Comparison of ENCODE assay signal across 9 cellular contexts in genomic region chr7:127413962-127414361, GRCh38. TPM values are rescaled to one million over a fixed set of nuclear protein-coding genes. Genes with fewer than 3 reads are reported as not detected.
DNase-seq lines count a peak whose midpoint lies in the region; ATAC-seq and TF ChIP-seq lines count a peak whose summit lies in the region.
"Had no signal": no experiment of that assay in that cellular context is flagged by ENCODE, and none has a peak within 500 bp of the region (broad histone marks: within the 10 kb centered on the region; RNA-seq: fewer than 3 reads in every experiment).

No MANE protein-coding gene starts in this region.

- no peak overlapping the region for H3K27ac Mint-ChIP-seq in progenitor cell of endocrine pancreas

- no peak overlapping the region for H3K4me3 Mint-ChIP-seq in progenitor cell of endocrine pancreas (ENCODE audit: low read depth)
- H3K4me3 Mint-ChIP-seq: activated naive CD4-positive, alpha-beta T cell treated with anti-CD3 and anti-CD28 coated beads for 36 hours had no signal

- H4K20me1 ChIP-seq in DND-41 (ENCODE audit: insufficient read depth, low read length) (no peaks in the 10 kb centered on the region), SU-DHL-6 (ENCODE audit: low read depth, low read length) (no peaks in the 10 kb centered on the region)

- H3K79me2 ChIP-seq in DND-41 (ENCODE audit: insufficient read depth, low read length) = no peaks in the 10 kb centered on the region
- H3K79me2 ChIP-seq in SU-DHL-6 (ENCODE audit: insufficient read depth, low read length) = no peaks in the 10 kb centered on the region

- no peaks in the 10 kb centered on the region for H3K4me1 Mint-ChIP-seq in progenitor cell of endocrine pancreas (ENCODE audit: low read depth)

- no peaks in the 10 kb centered on the region for H3K4me1 ChIP-seq in DND-41 (ENCODE audit: insufficient read depth, low read length)

- H3K9me2 ChIP-seq in SU-DHL-6 (replicated peaks; ENCODE audit: insufficient read depth, low read length) = no peaks in the 10 kb centered on the region

- no peaks in the 10 kb centered on the region for H3K36me3 ChIP-seq in DND-41 (ENCODE audit: insufficient read depth, low read length)
- H3K36me3 ChIP-seq in SU-DHL-6 (ENCODE audit: low read length) = no peaks in the 10 kb centered on the region

- H3K27ac ChIP-seq in DND-41 (ENCODE audit: low read length) (no peak overlapping the region), SU-DHL-6 (ENCODE audit: low read depth, low read length) (no peak overlapping the region), coronary artery (no peak overlapping the region)

- H3F3A ChIP-seq in SU-DHL-6 (ENCODE audit: insufficient read depth) = no peaks in the 10 kb centered on the region

- no peak overlapping the region for H3K4me3 ChIP-seq in DND-41 (ENCODE audit: low read depth in 1 of 2, low read length in 2 of 2)
- no peak overlapping the region for H3K4me3 ChIP-seq in SU-DHL-6 (ENCODE audit: insufficient read depth, low read length, poor library complexity, severe bottlenecking)
- no peak overlapping the region for H3K4me3 ChIP-seq in coronary artery

- H3K36me3 Mint-ChIP-seq in progenitor cell of endocrine pancreas (ENCODE audit: insufficient read depth) = no peaks in the 10 kb centered on the region

- peak; percentile 68 for ATAC-seq in DND-41 (ENCODE audit: insufficient read depth, low read depth)
- peak; percentile 43 for ATAC-seq in GM19438 (IDR thresholded peaks at IDR 0.05; ENCODE audit: low read depth, unreplicated experiment)
- ATAC-seq in HG03103 (IDR thresholded peaks at IDR 0.05; ENCODE audit: low read depth, unreplicated experiment) = peak; percentile 63

- H3K27me3 ChIP-seq in DND-41 (ENCODE audit: insufficient read depth, low read length, poor library complexity) = no peaks in the 10 kb centered on the region
- no peaks in the 10 kb centered on the region for H3K27me3 ChIP-seq in SU-DHL-6 (ENCODE audit: low read length)

- DNase-seq in DND-41 = no peak
- no peak for DNase-seq in hypothalamus (lab: John Stamatoyannopoulos, UW)
- no peak for DNase-seq in progenitor cell of endocrine pancreas (ENCODE audit: low spot score, unreplicated experiment)
- no peak for DNase-seq in NCI-H1048 (lab: John Stamatoyannopoulos, UW)
- DNase-seq in coronary artery (ENCODE audit: low spot score) = no peak
- DNase-seq: activated naive CD4-positive, alpha-beta T cell treated with anti-CD3 and anti-CD28 coated beads for 36 hours had no signal

- H3K9me3 ChIP-seq in DND-41 (ENCODE audit: insufficient read depth, low read length, severe bottlenecking) = no peaks in the 10 kb centered on the region
- H3K9me3 ChIP-seq in SU-DHL-6 (ENCODE audit: insufficient read depth, low read length) = no peaks in the 10 kb centered on the region

- no peak overlapping the region for H3K4me2 ChIP-seq in DND-41 (ENCODE audit: insufficient read depth, low read length)
- H3K4me2 ChIP-seq in SU-DHL-6 (ENCODE audit: low read depth, low read length, poor library complexity, severe bottlenecking) = peak overlapping the region; percentile 18

- H3K9me3 Mint-ChIP-seq in progenitor cell of endocrine pancreas (ENCODE audit: low read depth) = no peaks in the 10 kb centered on the region

- TF ChIP-seq CTCF in DND-41 (IDR thresholded peaks at IDR 0.05; ENCODE audit: borderline replicate concordance, extremely low read depth, low read length, poor library complexity, severe bottlenecking) (no peak), SU-DHL-6 (IDR thresholded peaks at IDR 0.05; ENCODE audit: insufficient read depth, low read length, poor library complexity, severe bottlenecking) (no peak), progenitor cell of endocrine pancreas (IDR thresholded peaks at IDR 0.05; ENCODE audit: unreplicated experiment) (no peak), coronary artery (IDR thresholded peaks at IDR 0.05) (no peak)

- peaks cover 38% of the 10 kb centered on the region for H3K27me3 Mint-ChIP-seq in progenitor cell of endocrine pancreas

- H3K9ac ChIP-seq in DND-41 (ENCODE audit: low read depth, low read length) (no peak overlapping the region), SU-DHL-6 (ENCODE audit: low read length) (no peak overlapping the region)

- H2AFZ ChIP-seq in DND-41 (ENCODE audit: low read depth, low read length) (no peak overlapping the region), SU-DHL-6 (ENCODE audit: low read depth, low read length, severe bottlenecking) (no peak overlapping the region)

RNA-seq across cellular contexts. Expression of gene ZNF800, which starts 21.5 kb away (rescaled TPM):
- 27.5 and 28.2 TPM in 2 replicates for total RNA-seq in progenitor cell of endocrine pancreas
